In genomic region chr2:240326246-240326645, GRCh38 we compare ENCODE assay signal across 18 cellular contexts.
A peak's percentile ranks its signal among the peaks of the same experiment; 100 is the strongest.
DNase-seq lines count a peak whose midpoint lies in the region; ATAC-seq and TF ChIP-seq lines count a peak whose summit lies in the region.
"Had no signal": no experiment of that assay in that cellular context is flagged by ENCODE, and none has a peak within 500 bp of the region (broad histone marks: within the 10 kb centered on the region; RNA-seq: fewer than 3 reads in every experiment).

No MANE protein-coding gene starts in this region.

- POLR2A ChIA-PET in RWPE1 (lab: Yijun Ruan, JAX; ENCODE audit: low non-redundant PET) = no interaction called here

- no peak for ATAC-seq in GM19035 (IDR thresholded peaks at IDR 0.05; ENCODE audit: unreplicated experiment)
- ATAC-seq: GM12878; stimulated activated naive B cell treated with anti-CD40 and anti-IgM and Interleukin-4, amounts not matched to agents 10 μg/mL and 1 μg/mL and 100 μg/mL, for 72 hours had no signal

- H3K27ac ChIP-seq in RWPE1 = peak overlapping the region; percentile 3; the same call in 1 of the 2 replicates
- H3K27ac ChIP-seq: psoas muscle, thoracic aorta had no signal

- H3K4me3 ChIP-seq in epithelial cell of esophagus (ENCODE audit: low read length) = no peak overlapping the region
- H3K4me3 ChIP-seq: GM12878, psoas muscle, thoracic aorta had no signal

- intact Hi-C loops in posterior vena cava (cut with DNase I) = no loop called here

- DNase-seq in ELF-1 (ENCODE audit: low read depth, low spot score) (peak; percentile 30), RWPE1 (ENCODE audit: low spot score) (peak; percentile 33), epithelial cell of esophagus (ENCODE audit: low read depth) (peak; percentile 46), posterior vena cava (ENCODE audit: low spot score) (peak; percentile 23), cortex of kidney (lab: John Stamatoyannopoulos, UW) (no peak), NCI-H2107 treated with DMSO at 0.1 percent for 48 hours (lab: John Stamatoyannopoulos, UW; ENCODE audit: unreplicated experiment) (no peak)
- DNase-seq: activated CD4-positive, alpha-beta memory T cell treated with anti-CD3 and anti-CD28 coated beads for 36 hours; activated T-cell treated with anti-CD3 and anti-CD28 coated beads for 4 hours; CD8-positive, alpha-beta memory T cell; NCI-H1417 treated with DMSO at 0.1 percent for 48 hours; NCI-H524; small intestine; stimulated activated naive B cell treated with anti-CD40 and anti-IgM and Interleukin-4, amounts not matched to agents 10 μg/mL and 1 μg/mL and 100 μg/mL, for 72 hours; T-helper 9 cell had no signal

- TF ChIP-seq CTCF in RWPE1 (conservative IDR thresholded peaks at IDR 0.05; ENCODE audit: low read depth) (no peak), epithelial cell of esophagus (IDR thresholded peaks at IDR 0.05; ENCODE audit: insufficient read depth, low read depth, low read length, missing control alignments) (no peak)

- CTCF ChIA-PET in RWPE1 (lab: Yijun Ruan, JAX) = no interaction called here

Comparison
In these comparisons a context has a peak if more than half of its experiments do, and no peak if none do; other contexts are left out.
1. DNase-seq: peak in ELF-1 (single experiment), RWPE1 (single experiment), epithelial cell of esophagus (single experiment) and posterior vena cava (single experiment); none in cortex of kidney (single experiment) and NCI-H2107 treated with DMSO at 0.1 percent for 48 hours (single experiment).